Comparison of ENCODE assay signal across 17 cellular contexts in the genomic region with DNA sequence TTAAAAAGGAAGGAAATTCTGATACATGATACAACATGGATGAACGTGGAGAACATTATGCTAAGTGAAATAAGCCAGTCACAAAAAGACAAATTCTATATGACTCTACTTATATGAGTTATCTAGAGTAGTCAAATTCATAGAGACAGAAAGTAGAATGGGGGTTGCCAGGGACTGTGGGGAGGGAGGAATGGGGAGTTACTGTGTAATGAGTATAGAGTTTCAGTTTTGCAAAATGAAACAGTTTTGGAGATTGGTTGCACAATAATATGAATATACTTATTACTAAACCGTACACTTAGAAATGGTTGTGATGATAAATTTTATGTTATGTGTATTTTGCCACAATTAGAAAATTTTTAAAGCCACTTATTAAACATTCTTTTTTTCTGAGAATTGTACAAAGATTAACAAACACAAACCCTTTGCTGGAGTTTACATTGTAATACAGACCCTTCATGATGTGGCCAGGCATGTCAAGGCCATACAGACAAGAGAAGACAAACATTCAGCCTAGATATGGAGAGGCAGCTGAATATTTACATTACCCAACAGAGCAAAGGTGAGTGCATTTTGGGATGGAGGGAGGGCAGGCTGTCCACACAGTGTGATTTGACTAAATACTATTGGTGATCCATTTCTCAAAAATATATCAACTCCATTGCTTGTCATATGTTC. TPM values are rescaled to one million over a fixed set of nuclear protein-coding genes. Genes with fewer than 3 reads are reported as not detected.
DNase-seq lines count a peak whose midpoint lies in the region; ATAC-seq and TF ChIP-seq lines count a peak whose summit lies in the region.
"Had no signal": no experiment of that assay in that cellular context is flagged by ENCODE, and none has a peak within 500 bp of the region (broad histone marks: within the 10 kb centered on the region; RNA-seq: fewer than 3 reads in every experiment).

No MANE protein-coding gene starts in this region.

- peak; percentile 68 for ATAC-seq in activated CD8-positive, alpha-beta T cell treated with anti-CD3 and anti-CD28 coated beads for 36 hours
- no peak for ATAC-seq in activated CD8-positive, alpha-beta T cell treated with anti-CD3 and anti-CD28 coated beads, Interleukin-2, amount 10 ng/mL, durations not matched to agents 7 days and 5 days
- ATAC-seq in GM19324 (IDR thresholded peaks at IDR 0.05; ENCODE audit: low FRiP score, unreplicated experiment) = peak; percentile 71

- H3K36me3 ChIP-seq in vagina = no peaks in the 10 kb centered on the region
- H3K36me3 ChIP-seq: transverse colon, WERI-Rb-1 had no signal

- H3K4me3 Mint-ChIP-seq in activated CD8-positive, alpha-beta T cell treated with anti-CD3 and anti-CD28 coated beads for 36 hours = no peak overlapping the region
- no peak overlapping the region for H3K4me3 Mint-ChIP-seq in activated CD8-positive, alpha-beta T cell treated with anti-CD3 and anti-CD28 coated beads, Interleukin-2, amount 10 ng/mL, durations not matched to agents 7 days and 5 days
- H3K4me3 Mint-ChIP-seq in mesothelial cell of epicardium = no peak overlapping the region
- H3K4me3 Mint-ChIP-seq: activated T-helper 1 cell treated with anti-CD3 and anti-CD28 coated beads, Interleukin-12 subunit alpha, Interleukin-12 subunit beta, Interleukin-2, Interleukin-4 antibody, amounts not matched to agents 30 ng/mL and 10 ng/mL and 1 ng/mL, durations not matched to agents 14 hours and 24 hours and 36 hours; brain had no signal

- peak; percentile 18 for DNase-seq in activated CD8-positive, alpha-beta T cell treated with anti-CD3 and anti-CD28 coated beads for 36 hours
- DNase-seq in activated CD8-positive, alpha-beta T cell treated with anti-CD3 and anti-CD28 coated beads, Interleukin-2, amount 10 ng/mL, durations not matched to agents 7 days and 5 days = no peak
- DNase-seq in NCI-H510A treated with DMSO at 0.1 percent for 48 hours (lab: John Stamatoyannopoulos, UW) (peak; percentile 66), mesothelial cell of epicardium (ENCODE audit: low spot score in 2 of 2, unreplicated experiment in 2 of 2) (no peak), vagina (ENCODE audit: extremely low spot score in 2 of 2) (no peak), iPS-NIHi11 (ENCODE audit: low spot score) (no peak)
- DNase-seq in central memory CD4-positive, alpha-beta T cell = no peak
- DNase-seq: DMS79; effector memory CD4-positive, alpha-beta T cell; NCI-H226; transverse colon; WERI-Rb-1 had no signal

- no peaks in the 10 kb centered on the region for H3K4me1 ChIP-seq in vagina
- H3K4me1 ChIP-seq: transverse colon had no signal

- no peak for TF ChIP-seq CTCF in activated CD8-positive, alpha-beta T cell treated with anti-CD3 and anti-CD28 coated beads for 36 hours (IDR thresholded peaks at IDR 0.05)
- TF ChIP-seq CTCF in mesothelial cell of epicardium (IDR thresholded peaks at IDR 0.05; ENCODE audit: unreplicated experiment) (no peak), vagina (IDR thresholded peaks at IDR 0.05) (no peak)

- H3K27me3 Mint-ChIP-seq in activated CD8-positive, alpha-beta T cell treated with anti-CD3 and anti-CD28 coated beads for 36 hours = no peaks in the 10 kb centered on the region
- H3K27me3 Mint-ChIP-seq in activated CD8-positive, alpha-beta T cell treated with anti-CD3 and anti-CD28 coated beads, Interleukin-2, amount 10 ng/mL, durations not matched to agents 7 days and 5 days (ENCODE audit: low read depth) = no peaks in the 10 kb centered on the region
- H3K27me3 Mint-ChIP-seq in mesothelial cell of epicardium (ENCODE audit: low read depth) = no peaks in the 10 kb centered on the region

- no peak overlapping the region for H3K4me3 ChIP-seq in vagina
- H3K4me3 ChIP-seq: transverse colon had no signal

- no peaks in the 10 kb centered on the region for H3K9me3 ChIP-seq in vagina
- H3K9me3 ChIP-seq: transverse colon had no signal

- H3K9me3 Mint-ChIP-seq in activated CD8-positive, alpha-beta T cell treated with anti-CD3 and anti-CD28 coated beads for 36 hours = no peaks in the 10 kb centered on the region
- H3K9me3 Mint-ChIP-seq in activated CD8-positive, alpha-beta T cell treated with anti-CD3 and anti-CD28 coated beads, Interleukin-2, amount 10 ng/mL, durations not matched to agents 7 days and 5 days (ENCODE audit: insufficient read depth) = no peaks in the 10 kb centered on the region
- H3K9me3 Mint-ChIP-seq in mesothelial cell of epicardium = no peaks in the 10 kb centered on the region
- H3K9me3 Mint-ChIP-seq: activated T-helper 1 cell treated with anti-CD3 and anti-CD28 coated beads, Interleukin-12 subunit alpha, Interleukin-12 subunit beta, Interleukin-2, Interleukin-4 antibody, amounts not matched to agents 30 ng/mL and 10 ng/mL and 1 ng/mL, durations not matched to agents 14 hours and 24 hours and 36 hours; brain had no signal

- no peak for TF ChIP-seq POLR2A in vagina (IDR thresholded peaks at IDR 0.05)

- no peak overlapping the region for H3K27ac Mint-ChIP-seq in activated CD8-positive, alpha-beta T cell treated with anti-CD3 and anti-CD28 coated beads for 36 hours
- H3K27ac Mint-ChIP-seq in activated CD8-positive, alpha-beta T cell treated with anti-CD3 and anti-CD28 coated beads, Interleukin-2, amount 10 ng/mL, durations not matched to agents 7 days and 5 days = no peak overlapping the region
- peak overlapping the region; percentile 83 for H3K27ac Mint-ChIP-seq in mesothelial cell of epicardium
- H3K27ac Mint-ChIP-seq: activated T-helper 1 cell treated with anti-CD3 and anti-CD28 coated beads, Interleukin-12 subunit alpha, Interleukin-12 subunit beta, Interleukin-2, Interleukin-4 antibody, amounts not matched to agents 30 ng/mL and 10 ng/mL and 1 ng/mL, durations not matched to agents 14 hours and 24 hours and 36 hours; brain had no signal

- no peaks in the 10 kb centered on the region for H3K36me3 Mint-ChIP-seq in activated CD8-positive, alpha-beta T cell treated with anti-CD3 and anti-CD28 coated beads for 36 hours (ENCODE audit: low read depth)
- H3K36me3 Mint-ChIP-seq in activated CD8-positive, alpha-beta T cell treated with anti-CD3 and anti-CD28 coated beads, Interleukin-2, amount 10 ng/mL, durations not matched to agents 7 days and 5 days (ENCODE audit: low read depth) = no peaks in the 10 kb centered on the region
- no peaks in the 10 kb centered on the region for H3K36me3 Mint-ChIP-seq in mesothelial cell of epicardium
- H3K36me3 Mint-ChIP-seq: brain had no signal

- POLR2A ChIA-PET in activated CD8-positive, alpha-beta T cell treated with anti-CD3 and anti-CD28 coated beads for 36 hours (lab: Charles Lee) = no interaction called here
- POLR2A ChIA-PET in activated CD8-positive, alpha-beta T cell treated with anti-CD3 and anti-CD28 coated beads, Interleukin-2, amount 10 ng/mL, durations not matched to agents 7 days and 5 days (lab: Charles Lee) = no interaction called here

- no peaks in the 10 kb centered on the region for H3K4me1 Mint-ChIP-seq in activated CD8-positive, alpha-beta T cell treated with anti-CD3 and anti-CD28 coated beads for 36 hours (ENCODE audit: low read depth)
- no peaks in the 10 kb centered on the region for H3K4me1 Mint-ChIP-seq in activated CD8-positive, alpha-beta T cell treated with anti-CD3 and anti-CD28 coated beads, Interleukin-2, amount 10 ng/mL, durations not matched to agents 7 days and 5 days (ENCODE audit: low read depth)
- peaks cover 77% of the 10 kb centered on the region for H3K4me1 Mint-ChIP-seq in mesothelial cell of epicardium

- CTCF ChIA-PET in activated CD8-positive, alpha-beta T cell treated with anti-CD3 and anti-CD28 coated beads for 36 hours (lab: Charles Lee) = no interaction called here
- CTCF ChIA-PET in activated CD8-positive, alpha-beta T cell treated with anti-CD3 and anti-CD28 coated beads, Interleukin-2, amount 10 ng/mL, durations not matched to agents 7 days and 5 days (lab: Charles Lee) = no interaction called here

- intact Hi-C loops in activated CD8-positive, alpha-beta T cell treated with anti-CD3 and anti-CD28 coated beads for 36 hours (cut with micrococcal nuclease) = no loop called here
- intact Hi-C loops in vagina (cut with DNase I) = no loop called here

- H3K27me3 ChIP-seq in vagina = no peaks in the 10 kb centered on the region
- H3K27me3 ChIP-seq: transverse colon had no signal

- H3K27ac ChIP-seq in vagina = no peak overlapping the region
- H3K27ac ChIP-seq: transverse colon, WERI-Rb-1 had no signal

RNA-seq across cellular contexts. Expression of a gene that starts 21.2 kb away (rescaled TPM):
- total RNA-seq in activated CD8-positive, alpha-beta T cell treated with anti-CD3 and anti-CD28 coated beads for 36 hours = under 1 TPM; 0.58 to 0.63 TPM
- under 1 TPM; 0.31 to 0.71 TPM for total RNA-seq in activated CD8-positive, alpha-beta T cell treated with anti-CD3 and anti-CD28 coated beads, Interleukin-2, amount 10 ng/mL, durations not matched to agents 7 days and 5 days
- total RNA-seq in mesothelial cell of epicardium (837 to 864 TPM (median 859 TPM) in 3 replicates), vagina (15.5 TPM)
- total RNA-seq: fibroblast of villous mesenchyme, M059J had no signal

Comparison
In these comparisons a context has a peak if more than half of its experiments do, and no peak if none do; other contexts are left out.
1. DNase-seq: peak in activated CD8-positive, alpha-beta T cell treated with anti-CD3 and anti-CD28 coated beads for 36 hours (single experiment) and NCI-H510A treated with DMSO at 0.1 percent for 48 hours (single experiment); none in activated CD8-positive, alpha-beta T cell treated with anti-CD3 and anti-CD28 coated beads, Interleukin-2, amount 10 ng/mL, durations not matched to agents 7 days and 5 days (single experiment), mesothelial cell of epicardium (0 of 2), vagina (0 of 2), iPS-NIHi11 (single experiment) and central memory CD4-positive, alpha-beta T cell (single experiment).
2. RNA of a gene that starts 21.2 kb away (total RNA-seq): 837 to 864 TPM in mesothelial cell of epicardium; 15.5 TPM in vagina (single experiment), 0.31 to 0.71 TPM in activated CD8-positive, alpha-beta T cell treated with anti-CD3 and anti-CD28 coated beads, Interleukin-2, amount 10 ng/mL, durations not matched to agents 7 days and 5 days and 0.58 to 0.63 TPM in activated CD8-positive, alpha-beta T cell treated with anti-CD3 and anti-CD28 coated beads for 36 hours; every median in the first group is over 10 times any median in the second.